In genomic region chr6:134446228-134446848, GRCh38 we compare ENCODE assay signal across 10 cellular contexts.
DNase-seq lines count a peak whose midpoint lies in the region; ATAC-seq, FAIRE-seq and TF ChIP-seq lines count a peak whose summit lies in the region.
"Had no signal": no experiment of that assay in that cellular context is flagged by ENCODE, and none has a peak within 500 bp of the region (broad histone marks: within the 10 kb centered on the region; RNA-seq: fewer than 3 reads in every experiment).

No MANE protein-coding gene starts in this region.

- H3K27ac ChIP-seq in Panc1 (ENCODE audit: low read length), result no peak overlapping the region
- H3K27ac ChIP-seq in prostate gland, result no peak overlapping the region

- TF ChIP-seq CTCF in Panc1 (IDR thresholded peaks at IDR 0.05) (peak; percentile 6; the same call in 1 of the 2 replicates), prostate gland (IDR thresholded peaks at IDR 0.05) (no peak)

- in situ Hi-C loops in Panc1 (cut with HindIII; ENCODE audit: low pct_unique_long_range_greater_than_20kb, low sequenced_read_pairs), result no loop called here

- H3K4me3 ChIP-seq in Panc1 (ENCODE audit: low read depth in 2 of 2, low read length in 2 of 2) (no peak overlapping the region), prostate gland (no peak overlapping the region), MG63 (no peak overlapping the region)
- H3K4me3 ChIP-seq: SK-N-MC had no signal

- BruUV-seq in Panc1 (replicated peaks; lab: Mats Ljungman, UMichigan), result no TSS peak

- H3K4me1 ChIP-seq in Panc1 (ENCODE audit: control insufficient read depth, insufficient read depth, low read length), result no peaks in the 10 kb centered on the region
- H3K4me1 ChIP-seq in prostate gland (replicated peaks), result no peaks in the 10 kb centered on the region

- H3K9me3 ChIP-seq in Panc1 (ENCODE audit: control insufficient read depth, insufficient read depth, low read depth, low read length) (no peaks in the 10 kb centered on the region), prostate gland (no peaks in the 10 kb centered on the region), MG63 (no peaks in the 10 kb centered on the region)

- TF ChIP-seq POLR2A in GM12891 (IDR thresholded peaks at IDR 0.05; ENCODE audit: low read depth, low read length) (no peak), prostate gland (IDR thresholded peaks at IDR 0.05) (no peak)

- intact Hi-C loops in Panc1 (cut with micrococcal nuclease; ENCODE audit: unreplicated experiment), result no loop called here
- intact Hi-C loops in prostate gland (cut with DNase I), result no loop called here

- no peaks in the 10 kb centered on the region for H3K27me3 ChIP-seq in Panc1 (ENCODE audit: control insufficient read depth, insufficient read depth, low read length)
- H3K27me3 ChIP-seq in prostate gland (replicated peaks; ENCODE audit: insufficient read depth), result no peaks in the 10 kb centered on the region
- no peaks in the 10 kb centered on the region for H3K27me3 ChIP-seq in MG63

- 41% methylated on average over 6 of the region's 6 CpGs for WGBS in prostate gland

- peak; percentile 40 for FAIRE-seq in GM12891 (lab: Jason Lieb, UNC)

- no peak for DNase-seq in GM12891 (ENCODE audit: insufficient read length, low spot score)
- no peak for DNase-seq in Panc1 (ENCODE audit: low read depth, low spot score)
- DNase-seq in prostate gland (ENCODE audit: low spot score), result peak; percentile 30
- no peak for DNase-seq in NCI-H1930 (lab: John Stamatoyannopoulos, UW)
- no peak for DNase-seq in MG63
- DNase-seq: dermis blood vessel endothelial cell had no signal

- POLR2A ChIA-PET in Panc1 (lab: Charles Lee), result no interaction called here

- CTCF ChIA-PET in Panc1 (lab: Charles Lee), result no interaction called here

- ATAC-seq in Panc1 (no peak), esophagus mucosa (peak; percentile 71), HG03442 (IDR thresholded peaks at IDR 0.05; ENCODE audit: unreplicated experiment) (no peak), HG02623 (IDR thresholded peaks at IDR 0.05; ENCODE audit: unreplicated experiment) (no peak)

- no peaks in the 10 kb centered on the region for H3K36me3 ChIP-seq in Panc1 (ENCODE audit: control insufficient read depth, insufficient read depth, low read length)
- no peaks in the 10 kb centered on the region for H3K36me3 ChIP-seq in prostate gland
- no peaks in the 10 kb centered on the region for H3K36me3 ChIP-seq in MG63

TF ChIP-seq in GM12891, 5 proteins besides CTCF, POLR2A, EP300 and RAD21:
- TF ChIP-seq POU2F2 (IDR thresholded peaks at IDR 0.05; ENCODE audit: low read depth, low read length) (no peak), PAX5 (IDR thresholded peaks at IDR 0.05; ENCODE audit: insufficient read depth, low read length, severe bottlenecking) (no peak)
TF ChIP-seq in GM12891: peak in this region for 0.
